Comparison of ENCODE assay signal across 8 cellular contexts in genomic region chr14:76956253-76957090, GRCh38.
DNase-seq lines count a peak whose midpoint lies in the region; ATAC-seq and TF ChIP-seq lines count a peak whose summit lies in the region.

No MANE protein-coding gene starts in this region.

- peak in 1 of 2 donors; percentile 35 for TF ChIP-seq POLR2A in heart left ventricle (IDR thresholded peaks at IDR 0.05)
- peak; percentile 59 for TF ChIP-seq POLR2A in transverse colon (IDR thresholded peaks at IDR 0.05)

- H3K27me3 ChIP-seq in adipocyte (replicated peaks; ENCODE audit: control insufficient read depth, insufficient read depth, low read length) (no peaks in the 10 kb centered on the region), heart left ventricle (no peaks in the 10 kb centered on the region), transverse colon (no peaks in the 10 kb centered on the region)

- H3K4me3 ChIP-seq in adipocyte (ENCODE audit: low read length) (peak overlapping the region; percentile 77), heart left ventricle (peak overlapping the region in 11 of 12 donors; percentile 6 to 57 (median 49)), transverse colon (peak overlapping the region; percentile 21 to 51 (median 38))

- intact Hi-C loops in heart left ventricle (cut with DNase I) (loop anchor here (1.0 to 5.0 kb wide), 8 partner anchors 38 to 96 kb away; partner anchors contain the start of gene IRF2BPL (in 6 of the 10)), posterior cingulate gyrus (cut with DNase I) (loop anchor here (2.0 kb wide), 1 partner anchor 70 kb away; no protein-coding TSS in a partner anchor), transverse colon (cut with DNase I; ENCODE audit: low total_unique reads) (loop anchor here (2.0 to 5.0 kb wide), 3 partner anchors 38 to 86 kb away; no protein-coding TSS in a partner anchor)

- TF ChIP-seq EP300 in transverse colon (IDR thresholded peaks at IDR 0.05; ENCODE audit: low read depth) = peak; percentile 2

- H3K27ac ChIP-seq in heart left ventricle (peak overlapping the region; percentile 88 to 99 (median 95)), transverse colon (peak overlapping the region; percentile 89 to 98 (median 94))

- CTCF ChIA-PET in HEK293T (lab: Yijun Ruan, JAX) = interaction anchor here (0.6 to 1.0 kb wide), 2 partner anchors 9 to 126 kb away, joined by 3 to 4 read pairs; no protein-coding TSS in a partner anchor

- POLR2A ChIA-PET in HEK293T (lab: Yijun Ruan, JAX) = interaction anchor here (1.0 to 1.9 kb wide), 5 partner anchors 9 to 86 kb away, joined by 3 to 9 read pairs (median 4); partner anchors contain the start of gene IRF2BPL

- DNase-seq in ELF-1 (ENCODE audit: low read depth, low spot score) = peak; percentile 93
- DNase-seq in HEK293T (ENCODE audit: extremely low spot score) = peak; percentile 77
- peak; percentile 49 for DNase-seq in NCI-H1436 treated with DMSO at 0.1 percent for 48 hours (lab: John Stamatoyannopoulos, UW)
- DNase-seq in SW480 (ENCODE audit: low spot score) = peak; percentile 92
- DNase-seq in adipocyte (ENCODE audit: low read depth) = peak; percentile 95
- peak; percentile 92 to 95 (median 94) for DNase-seq in heart left ventricle
- DNase-seq in posterior cingulate gyrus = peak; percentile 86 to 98 (median 91)
- peak; percentile 92 for DNase-seq in transverse colon

- TF ChIP-seq CTCF in heart left ventricle (IDR thresholded peaks at IDR 0.05) (peak in 4 of 12 donors; percentile 5 to 31 (median 10)), transverse colon (IDR thresholded peaks at IDR 0.05) (peak in 3 of 5 experiments; percentile 16 to 55 (median 36))

- peak overlapping the region; percentile 88 for H3K9ac ChIP-seq in adipocyte (ENCODE audit: low read length)

- 1 to 2% (median 2%) methylated on average over 22 to 51 of the region's 51 CpGs for WGBS in heart left ventricle, 4 donors
- WGBS in transverse colon (ENCODE audit: low coverage in 1 of 2), 2 donors = 2% methylated on average over 50 of the region's 51 CpGs; no CpG with 5 or more reads in 1 of the 2 donors

- peak; percentile 61 to 86 (median 78) for ATAC-seq in heart left ventricle

- no peaks in the 10 kb centered on the region for H3K36me3 ChIP-seq in adipocyte (ENCODE audit: control insufficient read depth, insufficient read depth, low read length, severe bottlenecking)
- H3K36me3 ChIP-seq in heart left ventricle = no peaks in the 10 kb centered on the region
- H3K36me3 ChIP-seq in transverse colon = no peaks in the 10 kb centered on the region

- peaks cover 51% of the 10 kb centered on the region for H3K4me1 ChIP-seq in adipocyte (ENCODE audit: control insufficient read depth, insufficient read depth, low read length)
- peaks cover 12 to 82% (median 53%) of the 10 kb centered on the region in 12 donors for H3K4me1 ChIP-seq in heart left ventricle
- peaks cover 31 to 68% (median 54%) of the 10 kb centered on the region in 4 donors for H3K4me1 ChIP-seq in transverse colon

- H3K9me3 ChIP-seq in adipocyte (ENCODE audit: control insufficient read depth, low read length) (no peaks in the 10 kb centered on the region), heart left ventricle (no peaks in the 10 kb centered on the region), transverse colon (no peaks in the 10 kb centered on the region)

- in situ Hi-C loops in transverse colon (cut with MboI; ENCODE audit: low pct_ligation_motif_present in 1 of 4, low pct_unique_long_range_greater_than_20kb in 1 of 4, low sequenced_read_pairs in 3 of 4) = loop anchor here in 1 of 4 donors (10.0 kb wide), 1 partner anchor 48 kb away; no protein-coding TSS in a partner anchor

TF ChIP-seq in HEK293T, 16 proteins besides CTCF, POLR2A, EP300 and RAD21:
- TF ChIP-seq L3MBTL2 (conservative IDR thresholded peaks at IDR 0.05) (peak; percentile 61), ELF4 (IDR thresholded peaks at IDR 0.05) (no peak), ARNT (IDR thresholded peaks at IDR 0.05) (peak; percentile 86), PKNOX1 (IDR thresholded peaks at IDR 0.05) (peak; percentile 86)

Comparison
In these comparisons a context has a peak if more than half of its experiments do, and no peak if none do; other contexts are left out.
1. Peak in every context shown above with its lines: DNase-seq, ATAC-seq, H3K4me3 ChIP-seq and H3K27ac ChIP-seq.